37 cellular contexts compared by ENCODE assay signal in genomic region chr3:119147494-119147893, GRCh38. TPM values are rescaled to one million over a fixed set of nuclear protein-coding genes. Genes with fewer than 3 reads are reported as not detected.
"Had no signal": no experiment of that assay in that cellular context is flagged by ENCODE, and none has a peak within 500 bp of the region (broad histone marks: within the 10 kb centered on the region; RNA-seq: fewer than 3 reads in every experiment).

No MANE protein-coding gene starts in this region.

- H3K9me3 ChIP-seq: adrenal gland, body of pancreas, breast epithelium had no signal

- ATAC-seq: activated CD8-positive, alpha-beta T cell treated with anti-CD3 and anti-CD28 coated beads for 36 hours; activated naive CD4-positive, alpha-beta T cell treated with anti-CD3 and anti-CD28 coated beads, Interleukin-2, amount 50 U/mL, for 72 hours; activated T-cell treated with anti-CD3 and anti-CD28 coated beads, Interleukin-2, amount 50 U/mL, for 4 hours; activated T-cell treated with anti-CD3 and anti-CD28 coated beads, Interleukin-2, amount 50 U/mL, for 72 hours; activated T-helper 17 cell treated with anti-CD3 and anti-CD28 coated beads, Interleukin-2, amount 50 U/mL, for 72 hours; body of pancreas had no signal

- H3K4me3 ChIP-seq: adrenal gland, body of pancreas, breast epithelium had no signal

- FAIRE-seq: astrocyte, TTC549 had no signal

- DNase-seq: activated B cell treated with CpG ODN at 0.5 μM for 24 hours; activated CD4-positive, alpha-beta memory T cell treated with anti-CD3 and anti-CD28 coated beads for 36 hours; activated CD4-positive, alpha-beta T cell treated with anti-CD3 and anti-CD28 coated beads for 4 hours; activated CD4-positive, alpha-beta T cell treated with anti-CD3 and anti-CD28 coated beads, Interleukin-2, amount 10 ng/mL, durations not matched to agents 24 days and 14 days; activated CD4-positive, alpha-beta T cell treated with anti-CD3 and anti-CD28 coated beads, Interleukin-2, amount 50 U/mL, for 1 hour; activated CD4-positive, alpha-beta T cell treated with anti-CD3 and anti-CD28 coated beads, Interleukin-2, amount 50 U/mL, for 4 hours; activated CD4-positive, CD25-positive, alpha-beta regulatory T cell treated with anti-CD3 and anti-CD28 coated beads, Interleukin-2, amount 50 U/mL, for 72 hours; activated CD8-positive, alpha-beta memory T cell treated with anti-CD3 and anti-CD28 coated beads, Interleukin-2, amount 50 U/mL, for 4 hours; activated CD8-positive, alpha-beta T cell treated with anti-CD3 and anti-CD28 coated beads for 36 hours; activated effector memory CD4-positive, alpha-beta T cell treated with anti-CD3 and anti-CD28 coated beads, Interleukin-2, amount 50 U/mL, for 16 hours; activated gamma-delta T cell treated with Interleukin-2 at 50 U/mL for 16 hours; activated naive CD4-positive, alpha-beta T cell; activated naive CD4-positive, alpha-beta T cell treated with anti-CD3 and anti-CD28 coated beads for 36 hours; activated naive CD4-positive, alpha-beta T cell treated with anti-CD3 and anti-CD28 coated beads, Interleukin-2, amount 50 U/mL, for 16 hours; activated naive CD8-positive, alpha-beta T cell treated with anti-CD3 and anti-CD28 coated beads for 36 hours; activated T-cell treated with anti-CD3 and anti-CD28 coated beads for 4 hours; activated T-cell treated with anti-CD3 and anti-CD28 coated beads, Interleukin-2, amount 50 U/mL, for 1 hour; activated T-cell treated with anti-CD3 and anti-CD28 coated beads, Interleukin-2, amount 50 U/mL, for 4 hours; activated T-cell treated with anti-CD3 and anti-CD28 coated beads, Interleukin-2, amount 50 U/mL, for 72 hours; adrenal gland; amniotic stem cell; aorta; body of pancreas; brain microvascular endothelial cell; central memory CD4-positive, alpha-beta T cell; T-helper 2 cell; T-helper 9 cell had no signal

- H3K27me3 ChIP-seq: adrenal gland, body of pancreas, brain microvascular endothelial cell, breast epithelium had no signal

- H3K4me1 ChIP-seq: adrenal gland, breast epithelium had no signal

- H3K27ac ChIP-seq: adrenal gland, body of pancreas, breast epithelium, VCaP had no signal

- H3K36me3 ChIP-seq: adrenal gland, brain microvascular endothelial cell, breast epithelium had no signal

RNA-seq across cellular contexts. Expression of gene TEX55, which starts 1.5 kb away (rescaled TPM):
- total RNA-seq: activated B cell treated with CpG ODN at 0.5 μM for 24 hours; activated CD4-positive, alpha-beta memory T cell treated with anti-CD3 and anti-CD28 coated beads for 36 hours; activated CD4-positive, alpha-beta T cell treated with anti-CD3 and anti-CD28 coated beads, Interleukin-2, amount 10 ng/mL, durations not matched to agents 24 days and 14 days; activated CD8-positive, alpha-beta memory T cell treated with anti-CD3 and anti-CD28 coated beads for 36 hours; activated CD8-positive, alpha-beta T cell treated with anti-CD3 and anti-CD28 coated beads for 36 hours; activated naive CD4-positive, alpha-beta T cell treated with anti-CD3 and anti-CD28 coated beads for 36 hours; activated naive CD4-positive, alpha-beta T cell treated with anti-CD3 and anti-CD28 coated beads, Interleukin-2, amount 50 U/mL, for 72 hours; activated naive CD8-positive, alpha-beta T cell treated with anti-CD3 and anti-CD28 coated beads for 36 hours; activated T-cell treated with anti-CD3 and anti-CD28 coated beads, Interleukin-2, amount 50 U/mL, for 4 hours; activated T-cell treated with anti-CD3 and anti-CD28 coated beads, Interleukin-2, amount 50 U/mL, for 72 hours; activated T-helper 1 cell treated with anti-CD3 and anti-CD28 coated beads, Interleukin-12 subunit alpha, Interleukin-12 subunit beta, Interleukin-2, Interleukin-4 antibody, amounts not matched to agents 30 ng/mL and 10 ng/mL and 1 ng/mL, durations not matched to agents 14 hours and 24 hours and 36 hours; activated T-helper 17 cell treated with anti-CD3 and anti-CD28 coated beads, Interleukin-2, amount 50 U/mL, for 72 hours; adrenal gland; aorta; astrocyte; body of pancreas; breast epithelium; cardiac septum; cerebellum had no signal
- polyA plus RNA-seq: adrenal gland, aorta had no signal

RNA-seq across cellular contexts. Expression of gene UPK1B, which starts 25.9 kb away (rescaled TPM):
- total RNA-seq: activated B cell treated with CpG ODN at 0.5 μM for 24 hours; activated CD4-positive, alpha-beta memory T cell treated with anti-CD3 and anti-CD28 coated beads for 36 hours; activated CD4-positive, alpha-beta T cell treated with anti-CD3 and anti-CD28 coated beads, Interleukin-2, amount 10 ng/mL, durations not matched to agents 24 days and 14 days; activated CD8-positive, alpha-beta memory T cell treated with anti-CD3 and anti-CD28 coated beads for 36 hours; activated CD8-positive, alpha-beta T cell treated with anti-CD3 and anti-CD28 coated beads for 36 hours; activated naive CD8-positive, alpha-beta T cell treated with anti-CD3 and anti-CD28 coated beads for 36 hours; activated T-cell treated with anti-CD3 and anti-CD28 coated beads, Interleukin-2, amount 50 U/mL, for 4 hours; activated T-cell treated with anti-CD3 and anti-CD28 coated beads, Interleukin-2, amount 50 U/mL, for 72 hours; activated T-helper 1 cell treated with anti-CD3 and anti-CD28 coated beads, Interleukin-12 subunit alpha, Interleukin-12 subunit beta, Interleukin-2, Interleukin-4 antibody, amounts not matched to agents 30 ng/mL and 10 ng/mL and 1 ng/mL, durations not matched to agents 14 hours and 24 hours and 36 hours; adrenal gland; aorta; cardiac septum; cerebellum had no signal
